22 cellular contexts compared by ENCODE assay signal in genomic region chr9:87564111-87564510, GRCh38.
A peak's percentile ranks its signal among the peaks of the same experiment; 100 is the strongest.
DNase-seq lines count a peak whose midpoint lies in the region; ATAC-seq and TF ChIP-seq lines count a peak whose summit lies in the region.
"Had no signal": no experiment of that assay in that cellular context is flagged by ENCODE, and none has a peak within 500 bp of the region (broad histone marks: within the 10 kb centered on the region; RNA-seq: fewer than 3 reads in every experiment).

No MANE protein-coding gene starts in this region.

- ATAC-seq in GM18861 (IDR thresholded peaks at IDR 0.05; ENCODE audit: unreplicated experiment) (peak; percentile 39), left lung (peak; percentile 32), GM21390 (IDR thresholded peaks at IDR 0.05; ENCODE audit: unreplicated experiment) (no peak), body of pancreas (no peak)
- ATAC-seq: A549; GM23338; heart left ventricle; stimulated activated effector memory CD8-positive, alpha-beta T cell treated with anti-CD3 and anti-CD28 coated beads, Interleukin-12 subunit alpha, Interleukin-12 subunit beta, amount 100 ng/mL, for 72 hours had no signal

- H3K27me3 ChIP-seq in left lung, result no peaks in the 10 kb centered on the region
- no peaks in the 10 kb centered on the region for H3K27me3 ChIP-seq in body of pancreas
- H3K27me3 ChIP-seq: colonic mucosa, heart left ventricle, ovary, tibial artery had no signal

- no peaks in the 10 kb centered on the region for H3K9me3 ChIP-seq in left lung
- H3K9me3 ChIP-seq in body of pancreas, result no peaks in the 10 kb centered on the region
- H3K9me3 ChIP-seq: A549, colonic mucosa, heart left ventricle, ovary, SK-N-SH, tibial artery had no signal

- H3K36me3 ChIP-seq in left lung (no peaks in the 10 kb centered on the region), body of pancreas (replicated peaks in 1 of 2; ENCODE audit: insufficient read depth in 1 of 2, low read depth in 2 of 2) (no peaks in the 10 kb centered on the region)
- H3K36me3 ChIP-seq: colonic mucosa, heart left ventricle, ovary, tibial artery had no signal

- no peak for TF ChIP-seq POLR2A in body of pancreas (IDR thresholded peaks at IDR 0.05)

- no peak for TF ChIP-seq CTCF in left lung (IDR thresholded peaks at IDR 0.05)
- TF ChIP-seq CTCF in body of pancreas (IDR thresholded peaks at IDR 0.05), result no peak

- peak; percentile 57 for DNase-seq in A172 (ENCODE audit: low spot score)
- DNase-seq in RPMI7951 (ENCODE audit: low read depth), result peak; percentile 41
- DNase-seq in left lung, result no peak
- no peak for DNase-seq in activated CD8-positive, alpha-beta memory T cell treated with anti-CD3 and anti-CD28 coated beads, Interleukin-2, amount 50 U/mL, for 48 hours
- DNase-seq in NCI-H2171 (lab: John Stamatoyannopoulos, UW), result no peak
- no peak for DNase-seq in body of pancreas
- DNase-seq: CD8-positive, alpha-beta memory T cell; colonic mucosa; erythroblast; heart left ventricle; midbrain; NCI-H2029 treated with DMSO at 0.1 percent for 48 hours; NCI-H524; ovary; SK-N-SH; tibial artery had no signal

- no peak overlapping the region for H3K4me3 ChIP-seq in left lung
- H3K4me3 ChIP-seq in body of pancreas, result no peak overlapping the region
- H3K4me3 ChIP-seq: A549, colonic mucosa, GM23338, heart left ventricle, ovary, skin epidermis, tibial artery had no signal

- H3K4me1 ChIP-seq in left lung, result peaks cover 4 to 43% of the 10 kb centered on the region in 2 donors
- peaks cover 41% of the 10 kb centered on the region for H3K4me1 ChIP-seq in body of pancreas
- H3K4me1 ChIP-seq: colonic mucosa had no signal

- H3K27ac ChIP-seq in left lung (peak overlapping the region in 1 of 2 donors; percentile 28), body of pancreas (no peak overlapping the region)
- H3K27ac ChIP-seq: A549, colonic mucosa, ovary, tibial artery had no signal

- 83 to 100% methylated on average over 1 of the region's 1 CpG for WGBS in body of pancreas, 2 donors

- intact Hi-C loops in left lung (cut with DNase I) (no loop called here), body of pancreas (cut with DNase I) (no loop called here)

Comparison
In these comparisons a context has a peak if more than half of its experiments do, and no peak if none do; other contexts are left out.
1. DNase-seq: peak in A172 (single experiment) and RPMI7951 (single experiment); none in left lung (0 of 2), activated CD8-positive, alpha-beta memory T cell treated with anti-CD3 and anti-CD28 coated beads, Interleukin-2, amount 50 U/mL, for 48 hours (single experiment), NCI-H2171 (single experiment) and body of pancreas (0 of 4).
2. ATAC-seq: peak in GM18861 (single experiment) and left lung (single experiment); none in GM21390 (single experiment) and body of pancreas (single experiment).